23 cellular contexts compared by ENCODE assay signal in the genomic region with DNA sequence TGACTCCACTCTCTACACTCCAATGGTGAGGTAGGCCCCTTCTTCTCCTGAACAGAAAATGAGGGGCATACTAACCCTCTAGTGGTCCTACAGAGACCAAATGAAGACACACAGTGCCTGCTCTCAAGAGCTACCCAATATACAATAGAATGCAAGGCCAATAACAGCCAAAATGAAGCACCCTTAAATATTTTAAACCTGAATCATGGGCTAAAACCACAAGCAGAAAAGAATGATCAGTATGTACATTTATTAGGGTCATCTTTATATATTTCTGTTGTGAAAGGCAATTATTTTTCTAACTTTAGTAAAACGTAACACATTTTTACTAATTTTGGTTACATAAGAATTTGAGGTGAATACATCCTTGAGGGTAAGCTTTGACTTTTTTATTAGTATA. TPM values are rescaled to one million over a fixed set of nuclear protein-coding genes. Genes with fewer than 3 reads are reported as not detected.
DNase-seq lines count a peak whose midpoint lies in the region; ATAC-seq and TF ChIP-seq lines count a peak whose summit lies in the region.
"Had no signal": no experiment of that assay in that cellular context is flagged by ENCODE, and none has a peak within 500 bp of the region (broad histone marks: within the 10 kb centered on the region; RNA-seq: fewer than 3 reads in every experiment).

No MANE protein-coding gene starts in this region.

- H3K4me1 ChIP-seq in mesenchymal stem cell (ENCODE audit: control insufficient read depth, insufficient read depth, low read depth, low read length), result peaks cover 7% of the 10 kb centered on the region
- H3K4me1 ChIP-seq in A673 (ENCODE audit: insufficient read depth, low read length, poor library complexity, severe bottlenecking), result peaks cover 28% of the 10 kb centered on the region

- no peak overlapping the region for H4K91ac ChIP-seq in mesenchymal stem cell (ENCODE audit: low read length)

- no peak overlapping the region for H3K4me2 ChIP-seq in mesenchymal stem cell (ENCODE audit: low read length, poor library complexity, severe bottlenecking)

- no peaks in the 10 kb centered on the region for H3K9me3 ChIP-seq in mesenchymal stem cell (ENCODE audit: control insufficient read depth, low read length)
- H3K9me3 ChIP-seq in A673 (ENCODE audit: low read depth, low read length, poor library complexity, severe bottlenecking), result no peaks in the 10 kb centered on the region
- H3K9me3 ChIP-seq: mucosa of descending colon, ovary had no signal

- no TSS peak for BruUV-seq in A673 (replicated peaks; lab: Mats Ljungman, UMichigan)

- H3K27ac ChIP-seq in mesenchymal stem cell (ENCODE audit: low read length, poor library complexity, severe bottlenecking) (peak overlapping the region; percentile 3), A673 (ENCODE audit: low read depth, low read length, poor library complexity, severe bottlenecking) (no peak overlapping the region)
- H3K27ac ChIP-seq: ovary had no signal

- peak; percentile 87 for DNase-seq in EH (ENCODE audit: low read depth)
- peak; percentile 69 for DNase-seq in RPMI7951 (ENCODE audit: low read depth)
- DNase-seq in dedifferentiated amniotic fluid mesenchymal stem cell (ENCODE audit: extremely low spot score), result peak; percentile 33
- DNase-seq in mesenchymal stem cell, result peak; percentile 28
- DNase-seq in A673 (ENCODE audit: low spot score), result no peak
- no peak for DNase-seq in NCI-H1930 (lab: John Stamatoyannopoulos, UW)
- no peak for DNase-seq in activated CD4-positive, alpha-beta T cell treated with anti-CD3 and anti-CD28 coated beads for 48 hours
- DNase-seq: activated CD4-positive, alpha-beta T cell treated with anti-CD3 and anti-CD28 coated beads, Interleukin-2, amount 50 U/mL, for 48 hours; activated naive CD8-positive, alpha-beta T cell treated with anti-CD3 and anti-CD28 coated beads, Interleukin-2, amount 10 ng/mL, durations not matched to agents 7 days and 5 days; activated T-cell treated with anti-CD3 and anti-CD28 coated beads, Interleukin-2, amount 50 U/mL, for 48 hours; Calu3; endodermal cell; glutamatergic neuron; islet precursor cell; mucosa of descending colon; MV-4-11; NCI-H2107; NCI-H526 treated with DMSO at 0.1 percent for 48 hours; ovary; stimulated activated CD4-positive, alpha-beta T cell treated with anti-CD3 and anti-CD28 coated beads, Interleukin-2, amount 100 ng/mL, for 48 hours had no signal

- no peak overlapping the region for H2AFZ ChIP-seq in mesenchymal stem cell (ENCODE audit: low read depth, low read length)

- H3K4ac ChIP-seq in mesenchymal stem cell (ENCODE audit: low read depth in 1 of 2, low read length in 2 of 2), result no peak overlapping the region

- H3K27me3 ChIP-seq in mesenchymal stem cell (ENCODE audit: control insufficient read depth in 1 of 2, insufficient read depth in 1 of 2, low read length in 2 of 2) (no peaks in the 10 kb centered on the region), A673 (replicated peaks; ENCODE audit: insufficient read depth, low read depth, low read length, poor library complexity) (no peaks in the 10 kb centered on the region)
- H3K27me3 ChIP-seq: ovary had no signal

- no peak overlapping the region for H3K9ac ChIP-seq in mesenchymal stem cell (ENCODE audit: low read length)

- H2AK5ac ChIP-seq in mesenchymal stem cell (ENCODE audit: low read length, severe bottlenecking), result no peak overlapping the region

- no peaks in the 10 kb centered on the region for H3K79me1 ChIP-seq in mesenchymal stem cell (replicated peaks; ENCODE audit: low read length, poor library complexity, severe bottlenecking)

- POLR2A ChIA-PET in A673 (lab: Charles Lee; ENCODE audit: low non-redundant PET), result no interaction called here

- CTCF ChIA-PET in A673 (lab: Charles Lee), result no interaction called here

- no peak overlapping the region for H2BK5ac ChIP-seq in mesenchymal stem cell (ENCODE audit: low read depth, low read length, poor library complexity, severe bottlenecking)

- no CpG with 5 or more reads among the region's 1 CpG for WGBS in mesenchymal stem cell

- TF ChIP-seq CTCF in A673 (conservative IDR thresholded peaks at IDR 0.05; ENCODE audit: low read depth, low read length), result no peak

- no peak overlapping the region for H3K14ac ChIP-seq in mesenchymal stem cell (ENCODE audit: low read length in 2 of 2)

- intact Hi-C loops in A673 (cut with micrococcal nuclease; ENCODE audit: unreplicated experiment), result loop anchor here (5.0 kb wide), 1 partner anchor 43 kb away; no protein-coding TSS in a partner anchor

- H3K36me3 ChIP-seq in mesenchymal stem cell (ENCODE audit: control insufficient read depth in 1 of 2, insufficient read depth in 2 of 2, low read depth in 1 of 2, low read length in 2 of 2) (no peaks in the 10 kb centered on the region), A673 (ENCODE audit: insufficient read depth, low read length, poor library complexity, severe bottlenecking) (no peaks in the 10 kb centered on the region)
- H3K36me3 ChIP-seq: ovary had no signal

- H3K23ac ChIP-seq in mesenchymal stem cell (ENCODE audit: low read length in 2 of 2), result no peak overlapping the region

- no peak overlapping the region for H4K8ac ChIP-seq in mesenchymal stem cell (ENCODE audit: low read length)

- H2BK120ac ChIP-seq in mesenchymal stem cell (ENCODE audit: low read depth, low read length), result no peak overlapping the region

- peak overlapping the region in 1 of 2 experiments; percentile 37 for H3K18ac ChIP-seq in mesenchymal stem cell (ENCODE audit: low read depth in 1 of 2, low read length in 2 of 2)

- no peak overlapping the region for H2BK12ac ChIP-seq in mesenchymal stem cell (ENCODE audit: low read length in 2 of 2)

- no peak overlapping the region for H3K4me3 ChIP-seq in mesenchymal stem cell (ENCODE audit: insufficient read depth in 1 of 2, low read depth in 1 of 2, low read length in 2 of 2)
- no peak overlapping the region for H3K4me3 ChIP-seq in A673 (ENCODE audit: low read depth, low read length, poor library complexity, severe bottlenecking)
- H3K4me3 ChIP-seq: mucosa of descending colon, ovary had no signal

- no peak overlapping the region for H2BK15ac ChIP-seq in mesenchymal stem cell (ENCODE audit: low read depth, poor library complexity, severe bottlenecking)

- ATAC-seq in GM19463 (IDR thresholded peaks at IDR 0.05; ENCODE audit: unreplicated experiment), result no peak
- ATAC-seq: mucosa of descending colon, sciatic nerve had no signal

RNA-seq across cellular contexts. Expression of a gene that starts 49.9 kb away (rescaled TPM):
- 1,601 and 1,652 TPM in 2 replicates for total RNA-seq in RPMI7951 (2014; rRNA removed; shearing (Covaris generic))
- 1,995 TPM for polyA plus RNA-seq in mesenchymal stem cell (2013, experiment 1 of 2)
- 1,960 TPM for polyA plus RNA-seq in mesenchymal stem cell (2013, experiment 2 of 2)
- 144 and 251 TPM in 2 replicates for total RNA-seq in A673 (2021)
- total RNA-seq: Calu3, OCI-LY7 had no signal

Comparison
In these comparisons a context has a peak if more than half of its experiments do, and no peak if none do; other contexts are left out.
1. DNase-seq: peak in EH (single experiment), RPMI7951 (single experiment), dedifferentiated amniotic fluid mesenchymal stem cell (single experiment) and mesenchymal stem cell (single experiment); none in A673 (single experiment), NCI-H1930 (0 of 2) and activated CD4-positive, alpha-beta T cell treated with anti-CD3 and anti-CD28 coated beads for 48 hours (single experiment).